ENCODE assay signal across 18 cellular contexts in genomic region chr11:117792992-117793391, GRCh38. TPM values are rescaled to one million over a fixed set of nuclear protein-coding genes. Genes with fewer than 3 reads are reported as not detected.
"Had no signal": no experiment of that assay in that cellular context is flagged by ENCODE, and none has a peak within 500 bp of the region (broad histone marks: within the 10 kb centered on the region; RNA-seq: fewer than 3 reads in every experiment).

No MANE protein-coding gene starts in this region.

- H3K36me3 Mint-ChIP-seq: mesothelial cell of epicardium; stimulated activated memory B cell treated with anti-CD40 and anti-IgM and Interleukin-4, amounts not matched to agents 10 μg/mL and 1 μg/mL and 100 μg/mL, for 72 hours had no signal

- H3K27ac ChIP-seq: brain microvascular endothelial cell, left lung, sigmoid colon, spleen had no signal

- FAIRE-seq: frontal cortex had no signal

- ATAC-seq: activated CD8-positive, alpha-beta T cell treated with anti-CD3 and anti-CD28 coated beads for 36 hours; stimulated activated memory B cell treated with anti-CD40 and anti-IgM and Interleukin-4, amounts not matched to agents 10 μg/mL and 1 μg/mL and 100 μg/mL, for 72 hours had no signal

- DNase-seq: activated CD4-positive, alpha-beta T cell treated with anti-CD3 and anti-CD28 coated beads, Interleukin-2, amount 10 ng/mL, durations not matched to agents 24 days and 14 days; activated CD8-positive, alpha-beta T cell treated with anti-CD3 and anti-CD28 coated beads for 36 hours; activated naive CD4-positive, alpha-beta T cell treated with anti-CD3 and anti-CD28 coated beads for 36 hours; activated T-cell treated with anti-CD3 and anti-CD28 coated beads, Interleukin-2, amount 50 U/mL, for 1 hour; brain microvascular endothelial cell; cortex of kidney; effector CD4-positive, alpha-beta T cell; occipital lobe; sigmoid colon; spleen; stimulated activated CD4-positive, alpha-beta T cell treated with anti-CD3 and anti-CD28 coated beads, Interleukin-4, amount 100 ng/mL, for 4 hours had no signal

- H3K4me3 ChIP-seq: left lung, sigmoid colon, spleen had no signal

- H3K9me3 Mint-ChIP-seq: activated CD4-positive, alpha-beta T cell treated with anti-CD3 and anti-CD28 coated beads, Interleukin-2, amount 10 ng/mL, durations not matched to agents 24 days and 14 days; activated CD8-positive, alpha-beta T cell treated with anti-CD3 and anti-CD28 coated beads for 36 hours; activated naive CD4-positive, alpha-beta T cell treated with anti-CD3 and anti-CD28 coated beads for 36 hours; activated T-helper 2 cell treated with anti-CD3 and anti-CD28 coated beads, Interferon-gamma antibody, Interleukin-2, Interleukin-4, amounts not matched to agents 10 μg/mL and 5 μg/mL and 100 μg/mL, durations not matched to agents 14 hours and 24 hours and 36 hours; central memory CD8-positive, alpha-beta T cell; mesothelial cell of epicardium; nephron; stimulated activated memory B cell treated with anti-CD40 and anti-IgM and Interleukin-4, amounts not matched to agents 10 μg/mL and 1 μg/mL and 100 μg/mL, for 72 hours had no signal

- H3K9me3 ChIP-seq: left lung, sigmoid colon, spleen had no signal

- H3K4me3 Mint-ChIP-seq: activated CD4-positive, alpha-beta T cell treated with anti-CD3 and anti-CD28 coated beads, Interleukin-2, amount 10 ng/mL, durations not matched to agents 24 days and 14 days; activated CD8-positive, alpha-beta T cell treated with anti-CD3 and anti-CD28 coated beads for 36 hours; activated naive CD4-positive, alpha-beta T cell treated with anti-CD3 and anti-CD28 coated beads for 36 hours; central memory CD8-positive, alpha-beta T cell; mesothelial cell of epicardium; nephron; stimulated activated memory B cell treated with anti-CD40 and anti-IgM and Interleukin-4, amounts not matched to agents 10 μg/mL and 1 μg/mL and 100 μg/mL, for 72 hours had no signal

- H3K36me3 ChIP-seq: brain microvascular endothelial cell, left lung, sigmoid colon, spleen had no signal

- H3K27ac Mint-ChIP-seq: activated CD4-positive, alpha-beta T cell treated with anti-CD3 and anti-CD28 coated beads, Interleukin-2, amount 10 ng/mL, durations not matched to agents 24 days and 14 days; activated CD8-positive, alpha-beta T cell treated with anti-CD3 and anti-CD28 coated beads for 36 hours; activated naive CD4-positive, alpha-beta T cell treated with anti-CD3 and anti-CD28 coated beads for 36 hours; activated T-helper 2 cell treated with anti-CD3 and anti-CD28 coated beads, Interferon-gamma antibody, Interleukin-2, Interleukin-4, amounts not matched to agents 10 μg/mL and 5 μg/mL and 100 μg/mL, durations not matched to agents 14 hours and 24 hours and 36 hours; mesothelial cell of epicardium; nephron; stimulated activated memory B cell treated with anti-CD40 and anti-IgM and Interleukin-4, amounts not matched to agents 10 μg/mL and 1 μg/mL and 100 μg/mL, for 72 hours had no signal

RNA-seq across cellular contexts. Expression of gene DSCAML1, which starts 4.0 kb away (rescaled TPM):
- total RNA-seq: activated T-helper 2 cell treated with anti-CD3 and anti-CD28 coated beads, Interferon-gamma antibody, Interleukin-2, Interleukin-4, amounts not matched to agents 10 μg/mL and 5 μg/mL and 100 μg/mL, durations not matched to agents 14 hours and 24 hours and 36 hours had no signal
